ENCODE assay signal across 8 cellular contexts in genomic region chr3:184526158-184526483, GRCh38. TPM values are rescaled to one million over a fixed set of nuclear protein-coding genes. Genes with fewer than 3 reads are reported as not detected.
A peak's percentile ranks its signal among the peaks of the same experiment; 100 is the strongest.
DNase-seq lines count a peak whose midpoint lies in the region; ATAC-seq and TF ChIP-seq lines count a peak whose summit lies in the region.

No MANE protein-coding gene starts in this region.

- H3K4me3 Mint-ChIP-seq in progenitor cell of endocrine pancreas (ENCODE audit: low read depth) = peak overlapping the region; percentile 75

- ATAC-seq in HG02571 (IDR thresholded peaks at IDR 0.05; ENCODE audit: unreplicated experiment) (no peak), HG03108 (IDR thresholded peaks at IDR 0.05; ENCODE audit: unreplicated experiment) (no peak), GM21723 (IDR thresholded peaks at IDR 0.05; ENCODE audit: unreplicated experiment) (no peak)

- H3K9ac ChIP-seq in fibroblast of lung (ENCODE audit: insufficient read depth, low read length) = no peak overlapping the region

- peaks cover 58% of the 10 kb centered on the region for H3K27me3 Mint-ChIP-seq in progenitor cell of endocrine pancreas

- no peaks in the 10 kb centered on the region for H3K36me3 Mint-ChIP-seq in progenitor cell of endocrine pancreas (ENCODE audit: insufficient read depth)

- peaks cover 7% of the 10 kb centered on the region for H3K4me1 Mint-ChIP-seq in progenitor cell of endocrine pancreas (ENCODE audit: low read depth)

- peak overlapping the region; percentile 78 for H3K4me2 ChIP-seq in fibroblast of lung (ENCODE audit: extremely low read depth, insufficient read depth, low read length)

- TF ChIP-seq CTCF in fibroblast of lung (conservative IDR thresholded peaks at IDR 0.05 in 1 of 2, IDR thresholded peaks at IDR 0.05 in 1 of 2; ENCODE audit: low read depth in 1 of 2, low read length in 2 of 2) = no peak
- TF ChIP-seq CTCF in progenitor cell of endocrine pancreas (IDR thresholded peaks at IDR 0.05; ENCODE audit: unreplicated experiment) = peak; percentile 35

- no peaks in the 10 kb centered on the region for H3K79me2 ChIP-seq in fibroblast of lung (ENCODE audit: control insufficient read depth, insufficient read depth, low read length)

- peak overlapping the region; percentile 15 for H2AFZ ChIP-seq in fibroblast of lung (ENCODE audit: low read length)

- H3K9me3 ChIP-seq in SJCRH30 (replicated peaks) = no peaks in the 10 kb centered on the region
- no peaks in the 10 kb centered on the region for H3K9me3 ChIP-seq in fibroblast of lung (ENCODE audit: control insufficient read depth, insufficient read depth, low read depth, low read length)

- H4K20me1 ChIP-seq in fibroblast of lung (ENCODE audit: control insufficient read depth, extremely low read depth, insufficient read depth, low read length) = no peaks in the 10 kb centered on the region

- H3K4me3 ChIP-seq in SJCRH30 = peak overlapping the region; percentile 39
- H3K4me3 ChIP-seq in fibroblast of lung (replicated peaks in 1 of 4; ENCODE audit: control extremely low read depth in 1 of 4, insufficient read depth in 1 of 4, low read depth in 3 of 4, low read length in 4 of 4) = peak overlapping the region in 3 of 4 experiments; percentile 8 to 50 (median 26)

- H3K27me3 ChIP-seq in SJCRH30 (no peaks in the 10 kb centered on the region; the same call in 1 of the 2 replicates), fibroblast of lung (ENCODE audit: control insufficient read depth, insufficient read depth, low read length) (peaks cover 21% of the 10 kb centered on the region)

- DNase-seq in Daoy (ENCODE audit: low read depth) (peak; percentile 50), SJCRH30 (peak in 1 of 2 experiments; percentile 26), fibroblast of lung (ENCODE audit: low read depth in 2 of 2) (no peak), progenitor cell of endocrine pancreas (ENCODE audit: low spot score, unreplicated experiment) (no peak), OCI-M2 (lab: John Stamatoyannopoulos, UW; ENCODE audit: unreplicated experiment) (no peak)

- H3K4me1 ChIP-seq in SJCRH30 (no peaks in the 10 kb centered on the region), fibroblast of lung (ENCODE audit: control insufficient read depth, extremely low read depth, insufficient read depth, low read length) (peaks cover 3% of the 10 kb centered on the region)

- no peaks in the 10 kb centered on the region for H3K9me3 Mint-ChIP-seq in progenitor cell of endocrine pancreas (ENCODE audit: low read depth)

- no peaks in the 10 kb centered on the region for H3K36me3 ChIP-seq in SJCRH30
- H3K36me3 ChIP-seq in fibroblast of lung (ENCODE audit: control insufficient read depth, insufficient read depth, low read length) = no peaks in the 10 kb centered on the region

- H3K27ac Mint-ChIP-seq in progenitor cell of endocrine pancreas = peak overlapping the region; percentile 59

- H3K27ac ChIP-seq in SJCRH30 (no peak overlapping the region), fibroblast of lung (ENCODE audit: insufficient read depth, low read length) (no peak overlapping the region)

RNA-seq across cellular contexts. Expression of gene EPHB3, which starts 35.5 kb away (rescaled TPM):
- 1.4 and 1.8 TPM in 2 replicates for total RNA-seq in Daoy (2014; rRNA removed; shearing (Covaris generic))
- total RNA-seq in SJCRH30 (2014; rRNA removed; shearing (Covaris generic)) = 16.4 and 16.6 TPM in 2 replicates
- total RNA-seq in fibroblast of lung (3.9 and 7.6 TPM in 2 replicates), progenitor cell of endocrine pancreas (11.7 and 13.4 TPM in 2 replicates)
- polyA plus RNA-seq in fibroblast of lung = 1.6 and 2.2 TPM in 2 replicates
- polyA plus RNA-seq in fibroblast of lung (2012) = 4.0 and 5.1 TPM in 2 replicates
- polyA minus RNA-seq in fibroblast of lung (ENCODE audit: low replicate concordance) = 21.6 and 24.8 TPM in 2 replicates
